Comparison of ENCODE assay signal across 18 cellular contexts in genomic region chr11:12216100-12216499, GRCh38.
DNase-seq lines count a peak whose midpoint lies in the region; FAIRE-seq and TF ChIP-seq lines count a peak whose summit lies in the region.
"Had no signal": no experiment of that assay in that cellular context is flagged by ENCODE, and none has a peak within 500 bp of the region (broad histone marks: within the 10 kb centered on the region; RNA-seq: fewer than 3 reads in every experiment).

No MANE protein-coding gene starts in this region.

- H3K4me3 ChIP-seq in Caco-2 (ENCODE audit: low read depth, low read length): no peak overlapping the region
- H3K4me3 ChIP-seq in PC-9: no peak overlapping the region
- H3K4me3 ChIP-seq in esophagus muscularis mucosa: no peak overlapping the region
- no peak overlapping the region for H3K4me3 ChIP-seq in spleen
- H3K4me3 ChIP-seq: adrenal gland, right lobe of liver had no signal

- H3K9me3 Mint-ChIP-seq in Caco-2 (ENCODE audit: unreplicated experiment) (no peaks in the 10 kb centered on the region), CD14-positive monocyte (peaks cover 0 to 4% (median 0%) of the 10 kb centered on the region in 7 donors)
- H3K9me3 Mint-ChIP-seq: activated T-cell treated with anti-CD3 and anti-CD28 coated beads, Interleukin-2, amount 50 U/mL, for 24 hours; IgD-negative memory B cell; naive B cell; stimulated activated memory B cell treated with anti-CD40 and anti-IgM and Interleukin-4, amounts not matched to agents 10 μg/mL and 1 μg/mL and 100 μg/mL, for 72 hours had no signal

- intact Hi-C loops in Caco-2 (cut with micrococcal nuclease; ENCODE audit: unreplicated experiment) (no loop called here), PC-9 (cut with micrococcal nuclease; ENCODE audit: unreplicated experiment) (no loop called here), esophagus muscularis mucosa (cut with DNase I) (no loop called here), spleen (cut with DNase I; ENCODE audit: low total_unique reads) (no loop called here), CD14-positive monocyte (cut with micrococcal nuclease) (no loop called here)

- H3K36me3 Mint-ChIP-seq in Caco-2 (ENCODE audit: insufficient read depth, unreplicated experiment) (peaks cover 100% of the 10 kb centered on the region), CD14-positive monocyte (peaks cover 99 to 100% of the 10 kb centered on the region in 2 donors)
- H3K36me3 Mint-ChIP-seq: stimulated activated memory B cell treated with anti-CD40 and anti-IgM and Interleukin-4, amounts not matched to agents 10 μg/mL and 1 μg/mL and 100 μg/mL, for 72 hours had no signal

- DNase-seq in Caco-2: no peak
- no peak for DNase-seq in PC-9
- DNase-seq in esophagus muscularis mucosa (ENCODE audit: extremely low spot score): no peak
- peak; percentile 69 for DNase-seq in spleen
- DNase-seq in NCI-H345 treated with DMSO at 0.1 percent for 48 hours (lab: John Stamatoyannopoulos, UW; ENCODE audit: unreplicated experiment): no peak
- DNase-seq in CD14-positive monocyte (ENCODE audit: low spot score): no peak
- DNase-seq in GM12892 (ENCODE audit: insufficient read length): no peak
- DNase-seq: activated CD4-positive, alpha-beta T cell treated with anti-CD3 and anti-CD28 coated beads, Interleukin-2, amount 50 U/mL, for 1 hour; activated T-cell treated with anti-CD3 and anti-CD28 coated beads, Interleukin-2, amount 50 U/mL, for 24 hours; adrenal gland; naive B cell; NK-92 treated with Interleukin-12 subunit alpha and Interleukin-12 subunit beta, amount 100 ng/mL, for 24 hours; right lobe of liver; stimulated activated CD4-positive, alpha-beta T cell treated with anti-CD3 and anti-CD28 coated beads, Interleukin-4, amount 100 ng/mL, for 4 hours; T-helper 9 cell had no signal

- H3K4me1 ChIP-seq in Caco-2 (peaks cover 63% of the 10 kb centered on the region), PC-9 (replicated peaks; ENCODE audit: insufficient read depth) (peaks cover 74% of the 10 kb centered on the region), esophagus muscularis mucosa (peaks cover 32 to 72% (median 65%) of the 10 kb centered on the region in 4 donors), spleen (peaks cover 0 to 45% (median 22%) of the 10 kb centered on the region in 6 donors)

- H3K9me3 ChIP-seq in Caco-2 (no peaks in the 10 kb centered on the region), PC-9 (ENCODE audit: insufficient read depth, low read depth) (no peaks in the 10 kb centered on the region), esophagus muscularis mucosa (no peaks in the 10 kb centered on the region), spleen (no peaks in the 10 kb centered on the region)
- H3K9me3 ChIP-seq: adrenal gland, right lobe of liver had no signal

- no peaks in the 10 kb centered on the region for H3K79me2 ChIP-seq in PC-9 (ENCODE audit: low read depth)

- TF ChIP-seq CTCF in Caco-2 (IDR thresholded peaks at IDR 0.05; ENCODE audit: insufficient read depth in 1 of 2, low read depth in 1 of 2, low read length in 1 of 2, severe bottlenecking in 1 of 2, unreplicated experiment in 1 of 2) (no peak), PC-9 (conservative IDR thresholded peaks at IDR 0.05) (no peak), esophagus muscularis mucosa (IDR thresholded peaks at IDR 0.05) (no peak), spleen (IDR thresholded peaks at IDR 0.05 in 8 of 11, conservative IDR thresholded peaks at IDR 0.05 in 3 of 11) (no peak), CD14-positive monocyte (IDR thresholded peaks at IDR 0.05) (no peak)

- 73% methylated on average over 11 of the region's 11 CpGs for WGBS in esophagus muscularis mucosa
- 64 to 94% (median 79%) methylated on average over 11 of the region's 11 CpGs for WGBS in spleen, 5 donors

- peak; percentile 39 for TF ChIP-seq EP300 in esophagus muscularis mucosa (IDR thresholded peaks at IDR 0.05)

- no peak for TF ChIP-seq POLR2A in esophagus muscularis mucosa (IDR thresholded peaks at IDR 0.05; ENCODE audit: low read depth)
- TF ChIP-seq POLR2A in spleen (IDR thresholded peaks at IDR 0.05): no peak
- TF ChIP-seq POLR2A in GM12892 (IDR thresholded peaks at IDR 0.05; ENCODE audit: low read depth, low read length): no peak

- CTCF ChIA-PET in Caco-2 (lab: Charles Lee) (interaction anchor here (1.5 kb wide), 1 partner anchor 17 kb away, joined by 3 read pairs; no protein-coding TSS in a partner anchor), PC-9 (lab: Charles Lee) (interaction anchor here (0.5 kb wide), 1 partner anchor 24 kb away, joined by 3 read pairs; no protein-coding TSS in a partner anchor)

- peaks cover 42% of the 10 kb centered on the region for H3F3A ChIP-seq in PC-9 (ENCODE audit: insufficient read depth, low read depth)

- no peaks in the 10 kb centered on the region for H3K9me2 ChIP-seq in PC-9 (ENCODE audit: insufficient read depth)

- H3K27ac ChIP-seq in PC-9 (peak overlapping the region; percentile 85), esophagus muscularis mucosa (replicated peaks in 1 of 4) (peak overlapping the region; percentile 55 to 83 (median 74)), spleen (peak overlapping the region in 4 of 8 donors; percentile 24 to 57 (median 42))
- H3K27ac ChIP-seq: right lobe of liver had no signal

- H4K20me1 ChIP-seq in PC-9 (ENCODE audit: insufficient read depth): no peaks in the 10 kb centered on the region

- H3K27me3 Mint-ChIP-seq in Caco-2 (ENCODE audit: insufficient read depth, unreplicated experiment): no peaks in the 10 kb centered on the region
- H3K27me3 Mint-ChIP-seq in CD14-positive monocyte (ENCODE audit: low read depth in 3 of 3): no peaks in the 10 kb centered on the region
- H3K27me3 Mint-ChIP-seq: activated T-cell treated with anti-CD3 and anti-CD28 coated beads, Interleukin-2, amount 50 U/mL, for 24 hours had no signal

- POLR2A ChIA-PET in Caco-2 (lab: Charles Lee): no interaction called here
- POLR2A ChIA-PET in PC-9 (lab: Charles Lee; ENCODE audit: unreplicated experiment): no interaction called here

- H3K4me3 Mint-ChIP-seq in Caco-2 (ENCODE audit: unreplicated experiment) (no peak overlapping the region), CD14-positive monocyte (no peak overlapping the region)
- H3K4me3 Mint-ChIP-seq: activated T-cell treated with anti-CD3 and anti-CD28 coated beads, Interleukin-2, amount 50 U/mL, for 24 hours; naive B cell; stimulated activated memory B cell treated with anti-CD40 and anti-IgM and Interleukin-4, amounts not matched to agents 10 μg/mL and 1 μg/mL and 100 μg/mL, for 72 hours had no signal

- FAIRE-seq in GM12892 (lab: Jason Lieb, UNC): no peak
- FAIRE-seq: H1 had no signal

- no peaks in the 10 kb centered on the region for H3K27me3 ChIP-seq in Caco-2 (replicated peaks; ENCODE audit: control insufficient read depth, insufficient read depth, low read length)
- H3K27me3 ChIP-seq in PC-9 (ENCODE audit: insufficient read depth, low read depth): no peaks in the 10 kb centered on the region
- no peaks in the 10 kb centered on the region for H3K27me3 ChIP-seq in esophagus muscularis mucosa
- H3K27me3 ChIP-seq in spleen (replicated peaks in 1 of 7): peaks cover 0 to 20% (median 0%) of the 10 kb centered on the region in 7 donors
- H3K27me3 ChIP-seq: adrenal gland, right lobe of liver had no signal

- peaks cover 56% of the 10 kb centered on the region for H3K4me1 Mint-ChIP-seq in Caco-2 (ENCODE audit: low read depth, unreplicated experiment)
- H3K4me1 Mint-ChIP-seq in CD14-positive monocyte: peaks cover 18% of the 10 kb centered on the region

- H3K4me2 ChIP-seq in PC-9: no peak overlapping the region

- peaks cover 11% of the 10 kb centered on the region for H3K36me3 ChIP-seq in Caco-2 (ENCODE audit: control insufficient read depth, insufficient read depth, low read length)
- 0 out of 2 replicates have a peak, but pooled peaks cover 7% of the 10 kb centered on the region for H3K36me3 ChIP-seq in PC-9 (ENCODE audit: low read depth)
- H3K36me3 ChIP-seq in esophagus muscularis mucosa: peaks cover 0 to 62% (median 42%) of the 10 kb centered on the region in 4 donors
- peaks cover 0 to 68% (median 4%) of the 10 kb centered on the region in 6 donors for H3K36me3 ChIP-seq in spleen
- H3K36me3 ChIP-seq: adrenal gland had no signal

- no peak overlapping the region for H2AFZ ChIP-seq in PC-9

- H3K27ac Mint-ChIP-seq in Caco-2 (ENCODE audit: unreplicated experiment) (peak overlapping the region; percentile 91), CD14-positive monocyte (no peak overlapping the region)
- H3K27ac Mint-ChIP-seq: activated T-cell treated with anti-CD3 and anti-CD28 coated beads, Interleukin-2, amount 50 U/mL, for 24 hours; IgD-negative memory B cell; naive B cell; stimulated activated memory B cell treated with anti-CD40 and anti-IgM and Interleukin-4, amounts not matched to agents 10 μg/mL and 1 μg/mL and 100 μg/mL, for 72 hours had no signal

- BruUV-seq in Caco-2 (replicated peaks; lab: Mats Ljungman, UMichigan): no TSS peak
- no TSS peak for BruUV-seq in PC-9 (replicated peaks; lab: Mats Ljungman, UMichigan)
